Comparison of ENCODE assay signal across 8 cellular contexts in genomic region chr6:32432050-32432450, GRCh38. TPM values are rescaled to one million over a fixed set of nuclear protein-coding genes. Genes with fewer than 3 reads are reported as not detected.
DNase-seq lines count a peak whose midpoint lies in the region; ATAC-seq, FAIRE-seq and TF ChIP-seq lines count a peak whose summit lies in the region.

No MANE protein-coding gene starts in this region.

- CTCF ChIA-PET in RWPE1 (lab: Yijun Ruan, JAX), result interaction anchor here (1.0 to 1.1 kb wide), 2 partner anchors 354 to 436 kb away, joined by 3 to 4 read pairs; no protein-coding TSS in a partner anchor

- in situ Hi-C loops in transverse colon (cut with MboI; ENCODE audit: low pct_ligation_motif_present in 1 of 4, low pct_unique_long_range_greater_than_20kb in 1 of 4, low sequenced_read_pairs in 3 of 4), result no loop called here

- TF ChIP-seq EP300 in transverse colon (IDR thresholded peaks at IDR 0.05; ENCODE audit: low read depth), result no peak

- no peaks in the 10 kb centered on the region for H3K36me3 ChIP-seq in transverse colon

- peak in 2 of 3 donors; percentile 36 to 53 for ATAC-seq in natural killer cell
- ATAC-seq in natural killer cell treated with Interleukin-12 subunit alpha and Interleukin-12 subunit beta and Interleukin-15 and Interleukin-18, amount 100 ng/mL, for 72 hours, result no peak
- no peak for ATAC-seq in HG02588 (IDR thresholded peaks at IDR 0.05; ENCODE audit: unreplicated experiment)
- no peak for ATAC-seq in HG02571 (IDR thresholded peaks at IDR 0.05; ENCODE audit: unreplicated experiment)
- no peak for ATAC-seq in HG03442 (IDR thresholded peaks at IDR 0.05; ENCODE audit: unreplicated experiment)

- FAIRE-seq in frontal cortex (lab: Jason Lieb, UNC), result peak; percentile 88

- TF ChIP-seq CTCF in natural killer cell (IDR thresholded peaks at IDR 0.05), result peak; percentile 72
- no peak for TF ChIP-seq CTCF in RWPE1 (conservative IDR thresholded peaks at IDR 0.05; ENCODE audit: low read depth)
- TF ChIP-seq CTCF in transverse colon (IDR thresholded peaks at IDR 0.05), result peak; percentile 30 to 63 (median 42)

- H3K27me3 ChIP-seq in transverse colon, result no peaks in the 10 kb centered on the region

- WGBS in transverse colon (ENCODE audit: low coverage in 1 of 2), 2 donors, result 0% methylated on average over 1 of the region's 1 CpG

- no peak overlapping the region for H3K4me3 Mint-ChIP-seq in natural killer cell
- no peak overlapping the region for H3K4me3 Mint-ChIP-seq in natural killer cell treated with Interleukin-12 subunit alpha and Interleukin-12 subunit beta and Interleukin-15 and Interleukin-18, amount 100 ng/mL, for 72 hours

- no peaks in the 10 kb centered on the region for H3K36me3 Mint-ChIP-seq in natural killer cell
- H3K36me3 Mint-ChIP-seq in natural killer cell treated with Interleukin-12 subunit alpha and Interleukin-12 subunit beta and Interleukin-15 and Interleukin-18, amount 100 ng/mL, for 72 hours, result no peaks in the 10 kb centered on the region

- peaks cover 7 to 12% of the 10 kb centered on the region in 2 donors for H3K27me3 Mint-ChIP-seq in natural killer cell (ENCODE audit: low read depth in 2 of 2)
- H3K27me3 Mint-ChIP-seq in natural killer cell treated with Interleukin-12 subunit alpha and Interleukin-12 subunit beta and Interleukin-15 and Interleukin-18, amount 100 ng/mL, for 72 hours, result peaks cover 0 to 7% of the 10 kb centered on the region in 2 donors

- TF ChIP-seq POLR2A in transverse colon (IDR thresholded peaks at IDR 0.05), result no peak

- H3K27ac ChIP-seq in RWPE1 (no peak overlapping the region), transverse colon (no peak overlapping the region)

- DNase-seq in natural killer cell (no peak), RWPE1 (ENCODE audit: low spot score) (peak; percentile 30), frontal cortex (ENCODE audit: low spot score in 2 of 2) (peak in 1 of 2 donors; percentile 27), transverse colon (no peak)
- no peak for DNase-seq in natural killer cell treated with Interleukin-12 subunit alpha and Interleukin-12 subunit beta and Interleukin-15 and Interleukin-18, amount 100 ng/mL, for 72 hours (ENCODE audit: low spot score)

- H3K9me3 ChIP-seq in transverse colon, result no peaks in the 10 kb centered on the region

- H3K4me1 Mint-ChIP-seq in natural killer cell, result no peaks in the 10 kb centered on the region
- H3K4me1 Mint-ChIP-seq in natural killer cell treated with Interleukin-12 subunit alpha and Interleukin-12 subunit beta and Interleukin-15 and Interleukin-18, amount 100 ng/mL, for 72 hours (ENCODE audit: low read depth in 2 of 2), result peaks cover 0 to under 1% of the 10 kb centered on the region in 2 donors

- intact Hi-C loops in natural killer cell (cut with micrococcal nuclease), result loop anchor here (1.0 to 5.0 kb wide), 2 partner anchors 260 to 365 kb away; no protein-coding TSS in a partner anchor
- intact Hi-C loops in transverse colon (cut with DNase I; ENCODE audit: low total_unique reads), result no loop called here

- H3K4me1 ChIP-seq in transverse colon, result peaks cover 0 to 2% (median 0%) of the 10 kb centered on the region in 4 donors

- no peak overlapping the region for H3K4me3 ChIP-seq in transverse colon

- POLR2A ChIA-PET in RWPE1 (lab: Yijun Ruan, JAX; ENCODE audit: low non-redundant PET), result interaction anchor here (0.6 kb wide), 1 partner anchor 31 kb away, joined by 6 read pairs; no protein-coding TSS in a partner anchor

- no peaks in the 10 kb centered on the region for H3K9me3 Mint-ChIP-seq in natural killer cell
- H3K9me3 Mint-ChIP-seq in natural killer cell treated with Interleukin-12 subunit alpha and Interleukin-12 subunit beta and Interleukin-15 and Interleukin-18, amount 100 ng/mL, for 72 hours, result no peaks in the 10 kb centered on the region

- H3K27ac Mint-ChIP-seq in natural killer cell, result no peak overlapping the region
- H3K27ac Mint-ChIP-seq in natural killer cell treated with Interleukin-12 subunit alpha and Interleukin-12 subunit beta and Interleukin-15 and Interleukin-18, amount 100 ng/mL, for 72 hours, result no peak overlapping the region

RNA-seq across cellular contexts. Expression of gene HLA-DRA, which starts 7.6 kb away (rescaled TPM):
- total RNA-seq in natural killer cell, result 100 to 1,000 TPM in 2 of 3 donors, 10 to 100 TPM in 1; 49.9 to 160 (median 123) TPM
- 100 to 1,000 TPM in 1 of 2 donors, 10 to 100 TPM in 1; 28.4 to 184 TPM for total RNA-seq in natural killer cell treated with Interleukin-12 subunit alpha and Interleukin-12 subunit beta and Interleukin-15 and Interleukin-18, amount 100 ng/mL, for 72 hours
- 2.0 TPM for total RNA-seq in frontal cortex
- total RNA-seq in transverse colon, result 100 to 1,000 TPM in 2 of 4 donors, 10 to 100 TPM in 2; 37.0 to 202 (median 132) TPM

RNA-seq across cellular contexts. Expression of gene BTNL2, which starts 25.1 kb away (rescaled TPM):
- not detected for total RNA-seq in natural killer cell
- total RNA-seq in natural killer cell treated with Interleukin-12 subunit alpha and Interleukin-12 subunit beta and Interleukin-15 and Interleukin-18, amount 100 ng/mL, for 72 hours, result not detected
- not detected for total RNA-seq in frontal cortex
- total RNA-seq in transverse colon, result not detected

Comparison
In these comparisons a context has a peak if more than half of its experiments do, and no peak if none do; other contexts are left out.
1. ATAC-seq: peak in natural killer cell (2 of 3); none in natural killer cell treated with Interleukin-12 subunit alpha and Interleukin-12 subunit beta and Interleukin-15 and Interleukin-18, amount 100 ng/mL, for 72 hours (0 of 2), HG02588 (single experiment), HG02571 (single experiment) and HG03442 (single experiment).